Comparison of ENCODE assay signal across 20 cellular contexts in the genomic region with DNA sequence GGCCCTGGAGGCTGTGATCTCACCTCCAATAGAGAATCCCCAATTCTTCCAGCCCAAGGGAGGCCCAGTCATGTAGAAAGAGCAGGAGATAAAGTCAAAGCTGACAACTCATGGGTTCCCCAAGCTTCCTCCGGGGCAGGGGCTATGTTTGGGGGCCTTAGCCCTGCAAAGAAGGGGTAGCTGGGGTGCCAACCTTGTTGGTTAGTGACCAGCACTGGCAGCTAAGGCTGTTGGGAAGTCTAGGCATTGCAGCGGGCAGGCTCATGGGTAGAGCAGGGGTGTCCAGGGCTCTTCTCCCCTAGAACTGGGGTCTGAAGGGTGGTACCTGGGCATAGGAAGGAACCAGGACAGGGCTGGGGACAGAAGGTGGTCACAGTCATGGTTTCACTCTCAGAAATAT. TPM values are rescaled to one million over a fixed set of nuclear protein-coding genes. Genes with fewer than 3 reads are reported as not detected.
DNase-seq lines count a peak whose midpoint lies in the region; ATAC-seq, FAIRE-seq and TF ChIP-seq lines count a peak whose summit lies in the region.
"Had no signal": no experiment of that assay in that cellular context is flagged by ENCODE, and none has a peak within 500 bp of the region (broad histone marks: within the 10 kb centered on the region; RNA-seq: fewer than 3 reads in every experiment).

No MANE protein-coding gene starts in this region.

- peaks cover 3% of the 10 kb centered on the region; the same call in 1 of the 2 replicates for H3K27me3 Mint-ChIP-seq in HFFc6 (ENCODE audit: insufficient read depth)
- H3K27me3 Mint-ChIP-seq: activated CD4-positive, alpha-beta memory T cell treated with anti-CD3 and anti-CD28 coated beads, Interleukin-2, amount 10 ng/mL, durations not matched to agents 7 days and 5 days had no signal

- H3K9me3 Mint-ChIP-seq in HFFc6: no peaks in the 10 kb centered on the region
- H3K9me3 Mint-ChIP-seq: activated CD4-positive, alpha-beta memory T cell treated with anti-CD3 and anti-CD28 coated beads, Interleukin-2, amount 10 ng/mL, durations not matched to agents 7 days and 5 days; activated naive CD4-positive, alpha-beta T cell treated with anti-CD3 and anti-CD28 coated beads, Interleukin-2, amount 50 U/mL, for 72 hours; activated T-cell treated with anti-CD3 and anti-CD28 coated beads, Interleukin-2, amount 50 U/mL, for 4 hours; endodermal cell; H9; stimulated activated naive B cell treated with anti-CD40 and anti-IgM and Interleukin-4, amounts not matched to agents 10 μg/mL and 1 μg/mL and 100 μg/mL, for 72 hours; WTC11 had no signal

- H3K9me1 ChIP-seq in K562 (ENCODE audit: control insufficient read depth, insufficient read depth, low read length): no peaks in the 10 kb centered on the region

- H3K36me3 Mint-ChIP-seq in HFFc6 (ENCODE audit: low read depth): peaks cover 9% of the 10 kb centered on the region; the same call in 1 of the 2 replicates
- H3K36me3 Mint-ChIP-seq: activated naive CD4-positive, alpha-beta T cell treated with anti-CD3 and anti-CD28 coated beads, Interleukin-2, amount 50 U/mL, for 72 hours; stimulated activated naive B cell treated with anti-CD40 and anti-IgM and Interleukin-4, amounts not matched to agents 10 μg/mL and 1 μg/mL and 100 μg/mL, for 72 hours; WTC11 had no signal

- FAIRE-seq in K562 (lab: Jason Lieb, UNC): no peak
- no peak for FAIRE-seq in GM12891 (lab: Jason Lieb, UNC)
- no peak for FAIRE-seq in urothelium cell line (lab: Jason Lieb, UNC)
- FAIRE-seq in GM12892 (lab: Jason Lieb, UNC): no peak
- FAIRE-seq: GM12878 had no signal

- H3K4me2 ChIP-seq in K562 (ENCODE audit: insufficient read depth, low read length) (no peak overlapping the region), smooth muscle cell (no peak overlapping the region)
- H3K4me2 ChIP-seq: KMS-11 had no signal

- peaks cover 59% of the 10 kb centered on the region for H3K4me1 Mint-ChIP-seq in HFFc6 (ENCODE audit: low read depth)
- H3K4me1 Mint-ChIP-seq: endodermal cell; H9; stimulated activated naive B cell treated with anti-CD40 and anti-IgM and Interleukin-4, amounts not matched to agents 10 μg/mL and 1 μg/mL and 100 μg/mL, for 72 hours; WTC11 had no signal

- H3K4me3 Mint-ChIP-seq in HFFc6: no peak overlapping the region
- H3K4me3 Mint-ChIP-seq: activated CD4-positive, alpha-beta memory T cell treated with anti-CD3 and anti-CD28 coated beads, Interleukin-2, amount 10 ng/mL, durations not matched to agents 7 days and 5 days; activated T-cell treated with anti-CD3 and anti-CD28 coated beads, Interleukin-2, amount 50 U/mL, for 4 hours; endodermal cell; H9; stimulated activated naive B cell treated with anti-CD40 and anti-IgM and Interleukin-4, amounts not matched to agents 10 μg/mL and 1 μg/mL and 100 μg/mL, for 72 hours; WTC11 had no signal

- intact Hi-C loops in K562 (cut with micrococcal nuclease): no loop called here

- H3K79me2 ChIP-seq in K562 (ENCODE audit: control insufficient read depth, insufficient read depth, low read length): no peaks in the 10 kb centered on the region
- no peaks in the 10 kb centered on the region for H3K79me2 ChIP-seq in smooth muscle cell (ENCODE audit: low read depth)

- in situ Hi-C loops in K562 (cut with MboI): no loop called here

- H3K27me3 ChIP-seq in K562 (ENCODE audit: control insufficient read depth in 2 of 2, insufficient read depth in 2 of 2, low read length in 2 of 2) (no peaks in the 10 kb centered on the region), smooth muscle cell (ENCODE audit: low read depth) (no peaks in the 10 kb centered on the region)

- H2AFZ ChIP-seq in K562 (ENCODE audit: low read depth, low read length): no peak overlapping the region
- H2AFZ ChIP-seq in smooth muscle cell (ENCODE audit: low read depth): no peak overlapping the region

- H3K36me3 ChIP-seq in K562 (ENCODE audit: control insufficient read depth, insufficient read depth, low read length) (peaks cover 29% of the 10 kb centered on the region; the same call in 2 of the 3 replicates), smooth muscle cell (ENCODE audit: low read depth) (no peaks in the 10 kb centered on the region)

- H3K9me3 ChIP-seq in K562 (replicated peaks; ENCODE audit: control insufficient read depth, insufficient read depth, low read depth, low read length) (no peaks in the 10 kb centered on the region), smooth muscle cell (replicated peaks; ENCODE audit: low read depth) (no peaks in the 10 kb centered on the region)

- TF ChIP-seq POLR2A in K562 (conservative IDR thresholded peaks at IDR 0.05) (no peak), GM12891 (IDR thresholded peaks at IDR 0.05; ENCODE audit: low read depth, low read length) (no peak), GM12892 (IDR thresholded peaks at IDR 0.05; ENCODE audit: low read depth, low read length) (no peak)

- DNase-seq in HFFc6: no peak
- DNase-seq in K562 (ENCODE audit: extremely low read depth in 1 of 4, low spot score in 3 of 4): no peak
- peak; percentile 34 for DNase-seq in left lobe of liver (ENCODE audit: low spot score)
- no peak for DNase-seq in smooth muscle cell (lab: John Stamatoyannopoulos, UW; ENCODE audit: unreplicated experiment)
- no peak for DNase-seq in GM12891 (ENCODE audit: insufficient read length, low spot score)
- DNase-seq in urothelium cell line (ENCODE audit: low spot score): no peak
- no peak for DNase-seq in GM12892 (ENCODE audit: insufficient read length)
- DNase-seq: activated CD4-positive, alpha-beta memory T cell treated with anti-CD3 and anti-CD28 coated beads, Interleukin-2, amount 10 ng/mL, durations not matched to agents 7 days and 5 days; activated T-cell treated with anti-CD3 and anti-CD28 coated beads, Interleukin-2, amount 50 U/mL, for 4 hours; DMS79; glutamatergic neuron; H9; NCI-H187 treated with DMSO at 0.1 percent for 48 hours; NCI-H226; stimulated activated naive B cell treated with anti-CD40 and anti-IgM and Interleukin-4, amounts not matched to agents 10 μg/mL and 1 μg/mL and 100 μg/mL, for 72 hours had no signal

- H4K20me1 ChIP-seq in K562 (replicated peaks; ENCODE audit: control insufficient read depth, insufficient read depth, low read length) (no peaks in the 10 kb centered on the region), smooth muscle cell (ENCODE audit: low read depth) (no peaks in the 10 kb centered on the region)

- peak overlapping the region; percentile 73 for H3K27ac Mint-ChIP-seq in HFFc6
- H3K27ac Mint-ChIP-seq: activated CD4-positive, alpha-beta memory T cell treated with anti-CD3 and anti-CD28 coated beads, Interleukin-2, amount 10 ng/mL, durations not matched to agents 7 days and 5 days; activated naive CD4-positive, alpha-beta T cell treated with anti-CD3 and anti-CD28 coated beads, Interleukin-2, amount 50 U/mL, for 72 hours; endodermal cell; stimulated activated naive B cell treated with anti-CD40 and anti-IgM and Interleukin-4, amounts not matched to agents 10 μg/mL and 1 μg/mL and 100 μg/mL, for 72 hours; WTC11 had no signal

- H3K27ac ChIP-seq in K562 (ENCODE audit: extremely low read depth, low read depth, low read length) (no peak overlapping the region; the same call in 1 of the 3 replicates), smooth muscle cell (ENCODE audit: low read depth) (peak overlapping the region; percentile 78)
- H3K27ac ChIP-seq: KMS-11 had no signal

- H3K4me3 ChIP-seq in K562 (no peak overlapping the region), smooth muscle cell (no peak overlapping the region)
- H3K4me3 ChIP-seq: GM12878 had no signal

- peaks cover 16% of the 10 kb centered on the region for H3F3A ChIP-seq in smooth muscle cell (ENCODE audit: low read depth)

- TSS peak; percentile 54 for BruUV-seq in K562 (replicated peaks; lab: Mats Ljungman, UMichigan)

- POLR2A ChIA-PET in K562 (lab: Yijun Ruan, JAX): interaction anchor here (0.8 to 3.4 kb wide), 3 partner anchors 8 to 33 kb away, joined by 3 to 13 read pairs (median 3); no protein-coding TSS in a partner anchor

- TF ChIP-seq CTCF in HFFc6 (IDR thresholded peaks at IDR 0.05) (no peak), K562 (IDR thresholded peaks at IDR 0.05 in 2 of 3, conservative IDR thresholded peaks at IDR 0.05 in 1 of 3; ENCODE audit: insufficient read depth in 2 of 3, low read depth in 1 of 3, low read length in 3 of 3) (no peak), smooth muscle cell (IDR thresholded peaks at IDR 0.05; ENCODE audit: borderline replicate concordance, insufficient read depth, poor library complexity, severe bottlenecking) (no peak)

- no peak for TF ChIP-seq EP300 in K562 (IDR thresholded peaks at IDR 0.05; ENCODE audit: low read length)

- ATAC-seq in K562 (no peak), left lobe of liver (no peak)
- ATAC-seq: activated naive CD4-positive, alpha-beta T cell treated with anti-CD3 and anti-CD28 coated beads, Interleukin-2, amount 50 U/mL, for 72 hours; activated T-cell treated with anti-CD3 and anti-CD28 coated beads, Interleukin-2, amount 50 U/mL, for 4 hours; GM12878; stimulated activated naive B cell treated with anti-CD40 and anti-IgM and Interleukin-4, amounts not matched to agents 10 μg/mL and 1 μg/mL and 100 μg/mL, for 72 hours; WTC11 had no signal

- 80% methylated on average over 2 of the region's 2 CpGs for WGBS in K562 (ENCODE audit: insufficient coverage, low coverage, missing lambda C conversion rate)
- 95% methylated on average over 2 of the region's 2 CpGs for WGBS in smooth muscle cell (ENCODE audit: low lambda C conversion rate)

- TF ChIP-seq RAD21 in K562 (CRISPR knock-in tag; conservative IDR thresholded peaks at IDR 0.05 in 1 of 2, IDR thresholded peaks at IDR 0.05 in 1 of 2): no peak

- H3K4me1 ChIP-seq in K562 (replicated peaks in 1 of 2; ENCODE audit: control insufficient read depth in 2 of 2, insufficient read depth in 2 of 2, low read length in 2 of 2): peaks cover 38 to 39% of the 10 kb centered on the region in 2 experiments
- no peaks in the 10 kb centered on the region for H3K4me1 ChIP-seq in smooth muscle cell (ENCODE audit: low read depth)

- CTCF ChIA-PET in K562 (lab: Yijun Ruan, JAX; ENCODE audit: low intra/inter-chr PET ratio): no interaction called here

- H3K9ac ChIP-seq in K562 (ENCODE audit: insufficient read depth in 1 of 2, low read depth in 2 of 2, low read length in 2 of 2) (peak overlapping the region; percentile 22 to 63; a peak in 2 of 4 replicates), smooth muscle cell (ENCODE audit: low read depth) (no peak overlapping the region)
- H3K9ac ChIP-seq: KMS-11 had no signal

RNA-seq across cellular contexts. Expression of a gene that starts 36.4 kb away (rescaled TPM):
- 100 to 1,000 TPM in 5 of 6 experiments, 10 to 100 TPM in 1; 99.6 to 430 (median 111) TPM for total RNA-seq in HFFc6 (2021; fragmentation: NEBNext Ultra II Directional; extraction: Animal tissue kit (Norgen Biotek cat#: 25700))
- total RNA-seq in K562 (2011; cell fraction: chromatin; rRNA removed; ENCODE audit: low replicate concordance): 34.9 and 72.8 TPM in 2 replicates
- 45.9 and 47.5 TPM in 2 replicates for total RNA-seq in K562 (2011; cell fraction: nucleolus; rRNA removed)
- 36.4 and 37.1 TPM in 2 replicates for total RNA-seq in K562 (2011; cell fraction: nucleoplasm; rRNA removed)
- total RNA-seq in K562 (2014; rRNA removed) (48.3 and 61.2 TPM in 2 replicates), K562 (2014; rRNA removed; fragmentation: Illumina TruSeq; extraction: Trizol) (17.4 and 22.0 TPM in 2 replicates), K562 (2015; rRNA removed; fragmentation: Illumina TruSeq; extraction: Trizol) (20.4 and 21.0 TPM in 2 replicates), K562 (2021) (78.5 and 82.3 TPM in 2 replicates), left lobe of liver (193 TPM), smooth muscle cell (53.6 and 72.0 TPM in 2 replicates)
- polyA plus RNA-seq in K562 (2011; rRNA removed) (35.3 and 37.6 TPM in 2 replicates), K562 (2014; fragmentation: Illumina TruSeq; extraction: Trizol) (55.1 and 56.7 TPM in 2 replicates), K562 (2014; fragmentation: Nextera tagmentation; extraction: Ambion mirVana) (1 to 10 TPM; 5.5 TPM), K562 (2014; rRNA removed) (43.9 and 48.0 TPM in 2 replicates), smooth muscle cell (41.7 and 85.6 TPM in 2 replicates)
- 31.6 and 76.0 TPM in 2 replicates for polyA plus RNA-seq in K562 (2011; cell fraction: cytosol; rRNA removed)
- 26.4 and 54.7 TPM in 2 replicates for polyA plus RNA-seq in K562 (2011; cell fraction: nucleus; rRNA removed)
- 47.9 and 85.2 TPM in 2 replicates for polyA plus RNA-seq in K562 (2012)
- polyA minus RNA-seq in K562 (2011; rRNA and poly(A)+ RNA removed): 21.4 and 54.6 TPM in 2 replicates
- polyA minus RNA-seq in K562 (2011; cell fraction: cytosol; rRNA and poly(A)+ RNA removed): 46.4 and 51.2 TPM in 2 replicates
- 18.8 and 21.4 TPM in 2 replicates for polyA minus RNA-seq in K562 (2011; cell fraction: nucleus; rRNA and poly(A)+ RNA removed)
- 1.5 TPM for polyA plus RNA-seq in GM12891 (2012; ENCODE audit: low read depth, missing spikeins)
- 0.55 TPM for polyA plus RNA-seq in GM12892 (2012; ENCODE audit: missing spikeins)
